ENCODE assay signal across 16 cellular contexts in genomic region chr14:100392266-100392850, GRCh38.
DNase-seq lines count a peak whose midpoint lies in the region; ATAC-seq lines count a peak whose summit lies in the region.
"Had no signal": no experiment of that assay in that cellular context is flagged by ENCODE, and none has a peak within 500 bp of the region (broad histone marks: within the 10 kb centered on the region; RNA-seq: fewer than 3 reads in every experiment).

No MANE protein-coding gene starts in this region.

- peaks cover 11 to 13% of the 10 kb centered on the region in 2 donors for H3K4me1 Mint-ChIP-seq in stimulated activated naive B cell treated with anti-CD40 and anti-IgM and Interleukin-4, amounts not matched to agents 10 μg/mL and 1 μg/mL and 100 μg/mL, for 72 hours

- no peaks in the 10 kb centered on the region for H3K9me3 ChIP-seq in endocrine pancreas (ENCODE audit: control insufficient read depth, low read length)
- H3K9me3 ChIP-seq: heart left ventricle, upper lobe of left lung had no signal

- H3K36me3 Mint-ChIP-seq in stimulated activated naive B cell treated with anti-CD40 and anti-IgM and Interleukin-4, amounts not matched to agents 10 μg/mL and 1 μg/mL and 100 μg/mL, for 72 hours: peaks cover 12 to 17% of the 10 kb centered on the region in 2 donors

- H3K9me3 Mint-ChIP-seq in stimulated activated naive B cell treated with anti-CD40 and anti-IgM and Interleukin-4, amounts not matched to agents 10 μg/mL and 1 μg/mL and 100 μg/mL, for 72 hours: no peaks in the 10 kb centered on the region
- H3K9me3 Mint-ChIP-seq: activated CD4-positive, alpha-beta T cell treated with anti-CD3 and anti-CD28 coated beads, Interleukin-2, amount 10 ng/mL, durations not matched to agents 24 days and 14 days; activated naive CD8-positive, alpha-beta T cell treated with anti-CD3 and anti-CD28 coated beads, Interleukin-2, amount 10 ng/mL, durations not matched to agents 7 days and 5 days; activated T-cell treated with anti-CD3 and anti-CD28 coated beads, Interleukin-2, amount 50 U/mL, for 4 hours had no signal

- no peaks in the 10 kb centered on the region for H3K27me3 Mint-ChIP-seq in stimulated activated naive B cell treated with anti-CD40 and anti-IgM and Interleukin-4, amounts not matched to agents 10 μg/mL and 1 μg/mL and 100 μg/mL, for 72 hours
- H3K27me3 Mint-ChIP-seq: activated CD4-positive, alpha-beta T cell treated with anti-CD3 and anti-CD28 coated beads, Interleukin-2, amount 10 ng/mL, durations not matched to agents 24 days and 14 days; activated naive CD8-positive, alpha-beta T cell treated with anti-CD3 and anti-CD28 coated beads, Interleukin-2, amount 10 ng/mL, durations not matched to agents 7 days and 5 days had no signal

- peak in 2 of 3 experiments; percentile 64 to 80 for DNase-seq in NCI-H1417 (lab: John Stamatoyannopoulos, UW)
- no peak for DNase-seq in NCI-H1417 treated with DMSO at 0.1 percent for 48 hours (lab: John Stamatoyannopoulos, UW)
- DNase-seq in NCI-H1436 (lab: John Stamatoyannopoulos, UW): peak; percentile 65
- DNase-seq in retina: peak; percentile 65
- no peak for DNase-seq in activated CD8-positive, alpha-beta memory T cell treated with anti-CD3 and anti-CD28 coated beads, Interleukin-2, amount 50 U/mL, for 48 hours
- DNase-seq in stimulated activated naive B cell treated with anti-CD40 and anti-IgM and Interleukin-4, amounts not matched to agents 10 μg/mL and 1 μg/mL and 100 μg/mL, for 72 hours: no peak
- DNase-seq: activated CD4-positive, alpha-beta T cell treated with anti-CD3 and anti-CD28 coated beads, Interleukin-2, amount 10 ng/mL, durations not matched to agents 24 days and 14 days; activated naive CD8-positive, alpha-beta T cell treated with anti-CD3 and anti-CD28 coated beads, Interleukin-2, amount 10 ng/mL, durations not matched to agents 7 days and 5 days; activated T-cell treated with anti-CD3 and anti-CD28 coated beads, Interleukin-2, amount 50 U/mL, for 4 hours; heart left ventricle; NCI-H146; NCI-H510A treated with DMSO at 0.1 percent for 48 hours; stimulated activated CD4-positive, alpha-beta T cell treated with anti-CD3 and anti-CD28 coated beads, Interleukin-2, amount 100 ng/mL, for 48 hours had no signal

- no peaks in the 10 kb centered on the region for H3K36me3 ChIP-seq in endocrine pancreas (ENCODE audit: control insufficient read depth, insufficient read depth, low read length)
- H3K36me3 ChIP-seq: heart left ventricle, upper lobe of left lung had no signal

- ATAC-seq in stimulated activated naive B cell treated with anti-CD40 and anti-IgM and Interleukin-4, amounts not matched to agents 10 μg/mL and 1 μg/mL and 100 μg/mL, for 72 hours (replicated peaks): no peak
- ATAC-seq in GM18909 (IDR thresholded peaks at IDR 0.05; ENCODE audit: poor library complexity, unreplicated experiment): no peak
- ATAC-seq: activated T-cell treated with anti-CD3 and anti-CD28 coated beads, Interleukin-2, amount 50 U/mL, for 4 hours; heart left ventricle had no signal

- no peaks in the 10 kb centered on the region for H3K27me3 ChIP-seq in endocrine pancreas (ENCODE audit: control insufficient read depth, insufficient read depth, low read length)
- H3K27me3 ChIP-seq: heart left ventricle, upper lobe of left lung had no signal

- no peak overlapping the region for H3K9ac ChIP-seq in endocrine pancreas (ENCODE audit: control insufficient read depth, insufficient read depth, low read length)

- peak overlapping the region; percentile 52 for H3K4me3 ChIP-seq in endocrine pancreas (ENCODE audit: control insufficient read depth, insufficient read depth, low read length)
- H3K4me3 ChIP-seq: heart left ventricle, upper lobe of left lung had no signal

- H3K27ac Mint-ChIP-seq in stimulated activated naive B cell treated with anti-CD40 and anti-IgM and Interleukin-4, amounts not matched to agents 10 μg/mL and 1 μg/mL and 100 μg/mL, for 72 hours: no peak overlapping the region
- H3K27ac Mint-ChIP-seq: activated CD4-positive, alpha-beta T cell treated with anti-CD3 and anti-CD28 coated beads, Interleukin-2, amount 10 ng/mL, durations not matched to agents 24 days and 14 days; activated naive CD8-positive, alpha-beta T cell treated with anti-CD3 and anti-CD28 coated beads, Interleukin-2, amount 10 ng/mL, durations not matched to agents 7 days and 5 days had no signal

- peaks cover 8% of the 10 kb centered on the region for H3K4me1 ChIP-seq in endocrine pancreas (ENCODE audit: control insufficient read depth, insufficient read depth, low read length)

- no peak overlapping the region for H3K4me3 Mint-ChIP-seq in stimulated activated naive B cell treated with anti-CD40 and anti-IgM and Interleukin-4, amounts not matched to agents 10 μg/mL and 1 μg/mL and 100 μg/mL, for 72 hours
- H3K4me3 Mint-ChIP-seq: activated CD4-positive, alpha-beta T cell treated with anti-CD3 and anti-CD28 coated beads, Interleukin-2, amount 10 ng/mL, durations not matched to agents 24 days and 14 days; activated naive CD8-positive, alpha-beta T cell treated with anti-CD3 and anti-CD28 coated beads, Interleukin-2, amount 10 ng/mL, durations not matched to agents 7 days and 5 days; activated T-cell treated with anti-CD3 and anti-CD28 coated beads, Interleukin-2, amount 50 U/mL, for 4 hours had no signal

Comparison
In these comparisons a context has a peak if more than half of its experiments do, and no peak if none do; other contexts are left out.
1. DNase-seq: peak in NCI-H1417 (2 of 3), NCI-H1436 (single experiment) and retina (single experiment); none in NCI-H1417 treated with DMSO at 0.1 percent for 48 hours (single experiment), activated CD8-positive, alpha-beta memory T cell treated with anti-CD3 and anti-CD28 coated beads, Interleukin-2, amount 50 U/mL, for 48 hours (single experiment) and stimulated activated naive B cell treated with anti-CD40 and anti-IgM and Interleukin-4, amounts not matched to agents 10 μg/mL and 1 μg/mL and 100 μg/mL, for 72 hours (single experiment).